Comparison of ENCODE assay signal across 27 cellular contexts in genomic region chr19:39417463-39418181, GRCh38. TPM values are rescaled to one million over a fixed set of nuclear protein-coding genes. Genes with fewer than 3 reads are reported as not detected.
DNase-seq lines count a peak whose midpoint lies in the region; ATAC-seq, FAIRE-seq and TF ChIP-seq lines count a peak whose summit lies in the region.
"Had no signal": no experiment of that assay in that cellular context is flagged by ENCODE, and none has a peak within 500 bp of the region (broad histone marks: within the 10 kb centered on the region; RNA-seq: fewer than 3 reads in every experiment).

No MANE protein-coding gene starts in this region.

- H3K27me3 Mint-ChIP-seq in activated naive CD4-positive, alpha-beta T cell treated with anti-CD3 and anti-CD28 coated beads, Interleukin-2, amount 10 ng/mL, durations not matched to agents 7 days and 5 days = no peaks in the 10 kb centered on the region
- no peaks in the 10 kb centered on the region for H3K27me3 Mint-ChIP-seq in T-cell
- peaks cover 13% of the 10 kb centered on the region for H3K27me3 Mint-ChIP-seq in endothelial cell (ENCODE audit: unreplicated experiment)
- H3K27me3 Mint-ChIP-seq in progenitor cell of endocrine pancreas = no peaks in the 10 kb centered on the region
- H3K27me3 Mint-ChIP-seq: naive thymus-derived CD8-positive, alpha-beta T cell; stimulated activated naive CD8-positive, alpha-beta T cell treated with anti-CD3 and anti-CD28 coated beads, Interleukin-15, Interleukin-2, amounts not matched to agents 100 ng/mL and 50 ng/mL, for 24 hours had no signal

- peaks cover 27% of the 10 kb centered on the region for H3K36me3 Mint-ChIP-seq in activated naive CD4-positive, alpha-beta T cell treated with anti-CD3 and anti-CD28 coated beads, Interleukin-2, amount 10 ng/mL, durations not matched to agents 7 days and 5 days
- peaks cover 15% of the 10 kb centered on the region for H3K36me3 Mint-ChIP-seq in T-cell
- peaks cover 34% of the 10 kb centered on the region for H3K36me3 Mint-ChIP-seq in endothelial cell (ENCODE audit: low read depth, unreplicated experiment)
- H3K36me3 Mint-ChIP-seq in progenitor cell of endocrine pancreas (ENCODE audit: insufficient read depth) = peaks cover 4% of the 10 kb centered on the region

- no peak for DNase-seq in activated naive CD4-positive, alpha-beta T cell treated with anti-CD3 and anti-CD28 coated beads, Interleukin-2, amount 10 ng/mL, durations not matched to agents 7 days and 5 days
- no peak for DNase-seq in activated naive CD4-positive, alpha-beta T cell (lab: John Stamatoyannopoulos, UW)
- DNase-seq in T-cell (no peak), endothelial cell (ENCODE audit: low spot score) (no peak), progenitor cell of endocrine pancreas (ENCODE audit: low spot score, unreplicated experiment) (no peak), urothelium cell line (ENCODE audit: low spot score) (no peak), NCI-H1694 treated with DMSO at 0.1 percent for 48 hours (lab: John Stamatoyannopoulos, UW) (no peak)
- DNase-seq: activated CD4-positive, alpha-beta T cell treated with anti-CD3 and anti-CD28 coated beads for 4 hours; activated naive CD4-positive, alpha-beta T cell treated with Interleukin-2 at 50 U/mL for 16 hours; activated T-cell treated with anti-CD3 and anti-CD28 coated beads, Interleukin-2, amount 50 U/mL, for 4 hours; CD8-positive, alpha-beta T cell; DMS 273 treated with DMSO at 0.1 percent for 48 hours; KBM-7; kidney; midbrain; naive thymus-derived CD8-positive, alpha-beta T cell; NCI-H2029 treated with DMSO at 0.1 percent for 48 hours; NCI-H524 treated with DMSO at 0.1 percent for 48 hours; retina; SK-N-SH; stimulated activated CD4-positive, alpha-beta T cell treated with anti-CD3 and anti-CD28 coated beads, Interleukin-1b, Interleukin-23, amount 100 ng/mL, for 48 hours had no signal

- TF ChIP-seq CTCF in endothelial cell (IDR thresholded peaks at IDR 0.05; ENCODE audit: unreplicated experiment) (no peak), progenitor cell of endocrine pancreas (IDR thresholded peaks at IDR 0.05; ENCODE audit: unreplicated experiment) (no peak)

- no peak for ATAC-seq in T-cell (replicated peaks in 1 of 4)
- ATAC-seq in HG02840 (IDR thresholded peaks at IDR 0.05; ENCODE audit: low FRiP score, unreplicated experiment) = no peak
- ATAC-seq: activated T-cell treated with anti-CD3 and anti-CD28 coated beads, Interleukin-2, amount 50 U/mL, for 4 hours; CD8-positive, alpha-beta T cell; naive thymus-derived CD8-positive, alpha-beta T cell; pancreas had no signal

- POLR2A ChIA-PET in T-cell (lab: Charles Lee) = interaction anchor here (0.9 to 1.7 kb wide), 2 partner anchors 18 kb away, joined by 3 to 4 read pairs; partner anchors contain the start of gene RPS16 (in 1 of the 2)

- CTCF ChIA-PET in activated naive CD4-positive, alpha-beta T cell treated with anti-CD3 and anti-CD28 coated beads, Interleukin-2, amount 10 ng/mL, durations not matched to agents 7 days and 5 days (lab: Charles Lee) = interaction anchor here (1.1 kb wide), 1 partner anchor 23 kb away, joined by 4 read pairs; no protein-coding TSS in a partner anchor
- CTCF ChIA-PET in T-cell (lab: Charles Lee) = interaction anchor here in 1 of 2 donors (0.8 kb wide), 1 partner anchor 12 kb away, joined by 8 read pairs; no protein-coding TSS in a partner anchor

- no peak for FAIRE-seq in urothelium cell line (lab: Jason Lieb, UNC)
- FAIRE-seq: endothelial cell of umbilical vein, frontal cortex, HTR-8/SVneo, kidney, pancreas had no signal

- H3K4me3 Mint-ChIP-seq in activated naive CD4-positive, alpha-beta T cell treated with anti-CD3 and anti-CD28 coated beads, Interleukin-2, amount 10 ng/mL, durations not matched to agents 7 days and 5 days = no peak overlapping the region
- H3K4me3 Mint-ChIP-seq in T-cell = no peak overlapping the region
- peak overlapping the region; percentile 65 for H3K4me3 Mint-ChIP-seq in endothelial cell (ENCODE audit: unreplicated experiment)
- no peak overlapping the region for H3K4me3 Mint-ChIP-seq in progenitor cell of endocrine pancreas (ENCODE audit: low read depth)
- H3K4me3 Mint-ChIP-seq: activated T-cell treated with anti-CD3 and anti-CD28 coated beads, Interleukin-2, amount 50 U/mL, for 4 hours; CD8-positive, alpha-beta T cell; stimulated activated naive CD8-positive, alpha-beta T cell treated with anti-CD3 and anti-CD28 coated beads, Interleukin-15, Interleukin-2, amounts not matched to agents 100 ng/mL and 50 ng/mL, for 24 hours had no signal

- H3K27ac Mint-ChIP-seq in activated naive CD4-positive, alpha-beta T cell treated with anti-CD3 and anti-CD28 coated beads, Interleukin-2, amount 10 ng/mL, durations not matched to agents 7 days and 5 days = peak overlapping the region; percentile 49
- H3K27ac Mint-ChIP-seq in T-cell = peak overlapping the region; percentile 44 to 74
- no peak overlapping the region for H3K27ac Mint-ChIP-seq in endothelial cell (ENCODE audit: unreplicated experiment)
- peak overlapping the region; percentile 52 for H3K27ac Mint-ChIP-seq in progenitor cell of endocrine pancreas
- H3K27ac Mint-ChIP-seq: CD8-positive, alpha-beta T cell; stimulated activated naive CD8-positive, alpha-beta T cell treated with anti-CD3 and anti-CD28 coated beads, Interleukin-15, Interleukin-2, amounts not matched to agents 100 ng/mL and 50 ng/mL, for 24 hours had no signal

- H3K9me3 Mint-ChIP-seq in activated naive CD4-positive, alpha-beta T cell treated with anti-CD3 and anti-CD28 coated beads, Interleukin-2, amount 10 ng/mL, durations not matched to agents 7 days and 5 days = no peaks in the 10 kb centered on the region
- H3K9me3 Mint-ChIP-seq in T-cell (no peaks in the 10 kb centered on the region), endothelial cell (ENCODE audit: unreplicated experiment) (no peaks in the 10 kb centered on the region), progenitor cell of endocrine pancreas (ENCODE audit: low read depth) (no peaks in the 10 kb centered on the region)
- H3K9me3 Mint-ChIP-seq: activated T-cell treated with anti-CD3 and anti-CD28 coated beads, Interleukin-2, amount 50 U/mL, for 4 hours; CD8-positive, alpha-beta T cell; naive thymus-derived CD8-positive, alpha-beta T cell; stimulated activated naive CD8-positive, alpha-beta T cell treated with anti-CD3 and anti-CD28 coated beads, Interleukin-15, Interleukin-2, amounts not matched to agents 100 ng/mL and 50 ng/mL, for 24 hours had no signal

- H3K4me1 Mint-ChIP-seq in activated naive CD4-positive, alpha-beta T cell treated with anti-CD3 and anti-CD28 coated beads, Interleukin-2, amount 10 ng/mL, durations not matched to agents 7 days and 5 days = peaks cover 14% of the 10 kb centered on the region
- peaks cover 13 to 22% (median 16%) of the 10 kb centered on the region in 3 donors for H3K4me1 Mint-ChIP-seq in T-cell
- H3K4me1 Mint-ChIP-seq in endothelial cell (ENCODE audit: unreplicated experiment) = peaks cover 15% of the 10 kb centered on the region
- H3K4me1 Mint-ChIP-seq in progenitor cell of endocrine pancreas (ENCODE audit: low read depth) = peaks cover 17% of the 10 kb centered on the region

RNA-seq across cellular contexts. Expression of gene PLEKHG2, which starts 5.2 kb away (rescaled TPM):
- total RNA-seq in T-cell (10 to 100 TPM; 25.2 to 88.1 (median 36.7) TPM), endothelial cell (ENCODE audit: unreplicated experiment) (172 TPM), progenitor cell of endocrine pancreas (162 and 170 TPM in 2 replicates)

RNA-seq across cellular contexts. Expression of gene ZFP36, which starts 11.0 kb away (rescaled TPM):
- total RNA-seq in T-cell (1,000 to 10,000 TPM in 1 of 5 donors, 100 to 1,000 TPM in 4; 208 to 1,013 (median 233) TPM), endothelial cell (ENCODE audit: unreplicated experiment) (10.2 TPM), progenitor cell of endocrine pancreas (10.5 and 10.6 TPM in 2 replicates)

RNA-seq across cellular contexts. Expression of gene RPS16, which starts 18.1 kb away (rescaled TPM):
- 1,000 to 10,000 TPM; 3,669 to 4,521 (median 4,268) TPM for total RNA-seq in T-cell
- total RNA-seq in endothelial cell (ENCODE audit: unreplicated experiment) = 2,151 TPM
- 1,449 and 1,510 TPM in 2 replicates for total RNA-seq in progenitor cell of endocrine pancreas

RNA-seq across cellular contexts. Expression of gene MED29, which starts 26.4 kb away (rescaled TPM):
- total RNA-seq in T-cell (10 to 100 TPM; 42.0 to 48.7 (median 47.0) TPM), endothelial cell (ENCODE audit: unreplicated experiment) (32.4 TPM), progenitor cell of endocrine pancreas (36.3 and 39.0 TPM in 2 replicates)

RNA-seq across cellular contexts. Expression of gene PAF1, which starts 26.7 kb away (rescaled TPM):
- total RNA-seq in T-cell (10 to 100 TPM; 43.0 to 96.1 (median 45.9) TPM), endothelial cell (ENCODE audit: unreplicated experiment) (31.7 TPM), progenitor cell of endocrine pancreas (49.4 and 49.5 TPM in 2 replicates)

Comparison
In these comparisons a context has a peak if more than half of its experiments do, and no peak if none do; other contexts are left out.
1. RNA of gene ZFP36, which starts 11.0 kb away (total RNA-seq): 208 to 1,013 TPM in T-cell; 10.5 to 10.6 TPM in progenitor cell of endocrine pancreas and 10.2 TPM in endothelial cell (single experiment); every median in the first group is over 10 times any median in the second.